In genomic region chr7:35524112-35524804, GRCh38 we compare ENCODE assay signal across 20 cellular contexts.
DNase-seq lines count a peak whose midpoint lies in the region; ATAC-seq, FAIRE-seq and TF ChIP-seq lines count a peak whose summit lies in the region.
"Had no signal": no experiment of that assay in that cellular context is flagged by ENCODE, and none has a peak within 500 bp of the region (broad histone marks: within the 10 kb centered on the region; RNA-seq: fewer than 3 reads in every experiment).

No MANE protein-coding gene starts in this region.

- intact Hi-C loops in PC-3 (cut with micrococcal nuclease) = loop anchor here (5.0 kb wide), 2 partner anchors 332 to 447 kb away; no protein-coding TSS in a partner anchor

- H3K9me3 ChIP-seq in PC-3 (ENCODE audit: low read length) = no peaks in the 10 kb centered on the region
- H3K9me3 ChIP-seq: BE2C, HAP-1 had no signal

- CTCF ChIA-PET in PC-3 (lab: Charles Lee) = interaction anchor here (0.6 kb wide), 1 partner anchor 99 kb away, joined by 6 read pairs; no protein-coding TSS in a partner anchor

- TF ChIP-seq CTCF in PC-3 (conservative IDR thresholded peaks at IDR 0.05; ENCODE audit: low read depth, low read length) = no peak
- TF ChIP-seq CTCF in epithelial cell of esophagus (IDR thresholded peaks at IDR 0.05; ENCODE audit: insufficient read depth, low read depth, low read length, missing control alignments) = no peak

- peaks cover 16% of the 10 kb centered on the region for H3K4me1 ChIP-seq in PC-3 (ENCODE audit: insufficient read depth, low read length)
- H3K4me1 ChIP-seq: HAP-1 had no signal

- no peaks in the 10 kb centered on the region for H3F3A ChIP-seq in PC-3 (ENCODE audit: low read length, unreplicated experiment)

- no peaks in the 10 kb centered on the region for H3K27me3 ChIP-seq in PC-3 (ENCODE audit: low read length)
- H3K27me3 ChIP-seq: BE2C had no signal

- no peak overlapping the region for H3K27ac ChIP-seq in PC-3 (ENCODE audit: low read length)
- H3K27ac ChIP-seq: GM23248 had no signal

- ATAC-seq in PC-3 (peak; percentile 78), SK-N-SH treated with all-trans-retinoic acid at 6 μM for 48 hours (no peak)
- ATAC-seq: GM12878 had no signal

- no peaks in the 10 kb centered on the region for H4K20me1 ChIP-seq in PC-3 (ENCODE audit: low read length)

- no peak overlapping the region for H3K9ac ChIP-seq in PC-3 (ENCODE audit: low read length)
- H3K9ac ChIP-seq: GM23248 had no signal

- peak; percentile 89 for FAIRE-seq in urothelium cell line (lab: Jason Lieb, UNC)
- FAIRE-seq: GM12878, GM19239 had no signal

- no peaks in the 10 kb centered on the region for H3K9me2 ChIP-seq in PC-3 (replicated peaks; ENCODE audit: low read length)

- peak overlapping the region; percentile 51 for H3K4me2 ChIP-seq in PC-3 (ENCODE audit: low read length)

- BruUV-seq in PC-3 (replicated peaks; lab: Mats Ljungman, UMichigan) = no TSS peak

- POLR2A ChIA-PET in PC-3 (lab: Charles Lee; ENCODE audit: unreplicated experiment) = no interaction called here

- no peaks in the 10 kb centered on the region for H3K36me3 ChIP-seq in PC-3 (ENCODE audit: low read depth, low read length)
- H3K36me3 ChIP-seq: BE2C, HAP-1 had no signal

- H3K79me2 ChIP-seq in PC-3 (ENCODE audit: low read length) = no peaks in the 10 kb centered on the region

- H3K4me3 ChIP-seq in PC-3 (ENCODE audit: low read length) (no peak overlapping the region), epithelial cell of esophagus (ENCODE audit: low read length) (no peak overlapping the region)
- H3K4me3 ChIP-seq: GM12878, GM23248, HAP-1 had no signal

- DNase-seq in DMS53 treated with DMSO at 0.1 percent for 48 hours (lab: John Stamatoyannopoulos, UW; ENCODE audit: unreplicated experiment) (peak; percentile 8), PC-3 (peak; percentile 80), epithelial cell of esophagus (ENCODE audit: low read depth) (peak; percentile 83), urothelium cell line (ENCODE audit: low spot score) (no peak), mucosa of gallbladder (ENCODE audit: low spot score) (no peak), HPDE6-E6E7 (ENCODE audit: extremely low spot score) (no peak)
- DNase-seq: ACHN; BE2C; C1 segment of cervical spinal cord; CD4-positive, CD25-positive, alpha-beta regulatory T cell; CD8-positive, alpha-beta memory T cell; COR-L47; DMS 273 treated with DMSO at 0.1 percent for 48 hours; DMS79; GF-D8; GM23248 had no signal

- no peak overlapping the region for H2AFZ ChIP-seq in PC-3 (ENCODE audit: low read length)
- H2AFZ ChIP-seq: GM23248 had no signal

TF ChIP-seq in SK-N-SH treated with all-trans-retinoic acid at 6 μM for 48 hours, 23 proteins besides CTCF, POLR2A, EP300 and RAD21:
- no peak for TF ChIP-seq TOX (CRISPR knock-in tag; IDR thresholded peaks at IDR 0.05; ENCODE audit: borderline replicate concordance)
- TF ChIP-seq ZNF8 (CRISPR knock-in tag; IDR thresholded peaks at IDR 0.05) = no peak
- TF ChIP-seq, protein P1, sequence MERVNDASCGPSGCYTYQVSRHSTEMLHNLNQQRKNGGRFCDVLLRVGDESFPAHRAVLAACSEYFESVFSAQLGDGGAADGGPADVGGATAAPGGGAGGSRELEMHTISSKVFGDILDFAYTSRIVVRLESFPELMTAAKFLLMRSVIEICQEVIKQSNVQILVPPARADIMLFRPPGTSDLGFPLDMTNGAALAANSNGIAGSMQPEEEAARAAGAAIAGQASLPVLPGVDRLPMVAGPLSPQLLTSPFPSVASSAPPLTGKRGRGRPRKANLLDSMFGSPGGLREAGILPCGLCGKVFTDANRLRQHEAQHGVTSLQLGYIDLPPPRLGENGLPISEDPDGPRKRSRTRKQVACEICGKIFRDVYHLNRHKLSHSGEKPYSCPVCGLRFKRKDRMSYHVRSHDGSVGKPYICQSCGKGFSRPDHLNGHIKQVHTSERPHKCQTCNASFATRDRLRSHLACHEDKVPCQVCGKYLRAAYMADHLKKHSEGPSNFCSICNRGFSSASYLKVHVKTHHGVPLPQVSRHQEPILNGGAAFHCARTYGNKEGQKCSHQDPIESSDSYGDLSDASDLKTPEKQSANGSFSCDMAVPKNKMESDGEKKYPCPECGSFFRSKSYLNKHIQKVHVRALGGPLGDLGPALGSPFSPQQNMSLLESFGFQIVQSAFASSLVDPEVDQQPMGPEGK (CRISPR knock-in tag; IDR thresholded peaks at IDR 0.05; ENCODE audit: borderline replicate concordance) = no peak
- no peak for TF ChIP-seq ZFP3 (CRISPR knock-in tag; IDR thresholded peaks at IDR 0.05)
- no peak for TF ChIP-seq CSDC2 (CRISPR knock-in tag; IDR thresholded peaks at IDR 0.05)
- no peak for TF ChIP-seq GLIS3 (CRISPR knock-in tag; IDR thresholded peaks at IDR 0.05)
- TF ChIP-seq ARNTL (CRISPR knock-in tag; IDR thresholded peaks at IDR 0.05; ENCODE audit: borderline replicate concordance, low read depth) = no peak
- TF ChIP-seq PPARA (CRISPR knock-in tag; IDR thresholded peaks at IDR 0.05; ENCODE audit: borderline replicate concordance) = no peak
- TF ChIP-seq, protein P2, sequence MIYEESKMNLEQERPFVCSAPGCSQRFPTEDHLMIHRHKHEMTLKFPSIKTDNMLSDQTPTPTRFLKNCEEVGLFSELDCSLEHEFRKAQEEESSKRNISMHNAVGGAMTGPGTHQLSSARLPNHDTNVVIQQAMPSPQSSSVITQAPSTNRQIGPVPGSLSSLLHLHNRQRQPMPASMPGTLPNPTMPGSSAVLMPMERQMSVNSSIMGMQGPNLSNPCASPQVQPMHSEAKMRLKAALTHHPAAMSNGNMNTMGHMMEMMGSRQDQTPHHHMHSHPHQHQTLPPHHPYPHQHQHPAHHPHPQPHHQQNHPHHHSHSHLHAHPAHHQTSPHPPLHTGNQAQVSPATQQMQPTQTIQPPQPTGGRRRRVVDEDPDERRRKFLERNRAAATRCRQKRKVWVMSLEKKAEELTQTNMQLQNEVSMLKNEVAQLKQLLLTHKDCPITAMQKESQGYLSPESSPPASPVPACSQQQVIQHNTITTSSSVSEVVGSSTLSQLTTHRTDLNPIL (CRISPR knock-in tag; IDR thresholded peaks at IDR 0.05; ENCODE audit: low read depth) = no peak
- no peak for TF ChIP-seq ZFP30 (CRISPR knock-in tag; IDR thresholded peaks at IDR 0.05)
- TF ChIP-seq ZNF565 (CRISPR knock-in tag; conservative IDR thresholded peaks at IDR 0.05; ENCODE audit: low read depth) = no peak

Comparison
In these comparisons a context has a peak if more than half of its experiments do, and no peak if none do; other contexts are left out.
1. DNase-seq: peak in DMS53 treated with DMSO at 0.1 percent for 48 hours (single experiment), PC-3 (single experiment) and epithelial cell of esophagus (single experiment); none in urothelium cell line (single experiment), mucosa of gallbladder (single experiment) and HPDE6-E6E7 (single experiment).